Comparison of ENCODE assay signal across 14 cellular contexts in the genomic region with DNA sequence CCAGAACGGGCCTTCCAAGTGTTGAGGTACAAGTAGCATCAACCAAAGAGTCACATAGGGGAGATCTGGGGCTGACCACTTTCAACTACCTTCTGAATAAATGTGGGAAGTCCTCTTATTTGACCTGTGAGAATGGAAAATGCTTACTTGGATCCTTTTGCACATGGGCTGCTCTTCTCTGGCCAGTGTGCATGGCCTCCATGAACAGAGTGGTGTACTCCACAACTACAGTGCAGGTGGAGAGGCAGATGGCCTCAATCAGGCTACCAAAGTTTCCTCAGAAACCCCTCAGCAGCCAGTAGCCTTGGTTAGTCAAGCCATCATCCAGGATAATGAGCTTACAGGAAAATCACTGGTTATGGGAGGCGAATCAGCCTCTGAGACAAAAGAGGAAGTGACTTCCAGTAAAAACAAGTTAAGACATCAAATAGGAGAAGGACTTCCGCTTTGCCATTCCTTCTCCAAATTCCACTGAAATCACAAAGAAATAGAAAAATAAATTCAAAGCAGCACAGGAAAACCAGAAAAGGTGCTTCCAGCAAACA. TPM values are rescaled to one million over a fixed set of nuclear protein-coding genes. Genes with fewer than 3 reads are reported as not detected.
DNase-seq lines count a peak whose midpoint lies in the region; ATAC-seq and TF ChIP-seq lines count a peak whose summit lies in the region.
"Had no signal": no experiment of that assay in that cellular context is flagged by ENCODE, and none has a peak within 500 bp of the region (broad histone marks: within the 10 kb centered on the region; RNA-seq: fewer than 3 reads in every experiment).

No MANE protein-coding gene starts in this region.

- H3K4me3 Mint-ChIP-seq in Calu3 (ENCODE audit: low read depth, unreplicated experiment): no peak overlapping the region
- H3K4me3 Mint-ChIP-seq: activated T-cell treated with anti-CD3 and anti-CD28 coated beads, Interleukin-2, amount 50 U/mL, for 72 hours had no signal

- no peaks in the 10 kb centered on the region for H3K27me3 Mint-ChIP-seq in Calu3 (ENCODE audit: unreplicated experiment)

- DNase-seq in Kasumi-1 (lab: John Stamatoyannopoulos, UW): peak; percentile 47 to 65
- DNase-seq in SKM-1 treated with dmso at 0.1 percent for 144 hours (lab: John Stamatoyannopoulos, UW; ENCODE audit: unreplicated experiment): peak; percentile 39
- no peak for DNase-seq in right cardiac atrium
- peak; percentile 11 for DNase-seq in pulmonary artery endothelial cell (ENCODE audit: low read depth, low spot score)
- no peak for DNase-seq in Calu3
- no peak for DNase-seq in DMS114 treated with DMSO at 0.1 percent for 48 hours (lab: John Stamatoyannopoulos, UW; ENCODE audit: unreplicated experiment)
- no peak for DNase-seq in RWPE1 (ENCODE audit: low spot score)
- no peak for DNase-seq in mucosa of gallbladder (ENCODE audit: low spot score)
- DNase-seq: activated T-cell treated with anti-CD3 and anti-CD28 coated beads, Interleukin-2, amount 50 U/mL, for 72 hours; cerebellar nuclear complex; retina; stimulated activated CD4-positive, alpha-beta T cell treated with anti-CD3 and anti-CD28 coated beads, Interleukin-2, amount 100 ng/mL, for 48 hours; stimulated activated CD8-positive, alpha-beta memory T cell treated with anti-CD3 and anti-CD28 coated beads, Interleukin-4, amount 100 ng/mL, for 48 hours; tibial artery had no signal

- no peaks in the 10 kb centered on the region for H3K27me3 ChIP-seq in right cardiac atrium (ENCODE audit: control insufficient read depth, insufficient read depth)

- POLR2A ChIA-PET in RWPE1 (lab: Yijun Ruan, JAX; ENCODE audit: low non-redundant PET): no interaction called here

- CTCF ChIA-PET in Calu3 (lab: Charles Lee): interaction anchor here (1.0 to 1.1 kb wide), 2 partner anchors 14 to 514 kb away, joined by 3 to 4 read pairs; no protein-coding TSS in a partner anchor
- CTCF ChIA-PET in RWPE1 (lab: Yijun Ruan, JAX): no interaction called here

- peaks cover 29% of the 10 kb centered on the region for H3K4me1 Mint-ChIP-seq in Calu3 (ENCODE audit: low read depth, unreplicated experiment)

- H3K4me1 ChIP-seq in right cardiac atrium (ENCODE audit: control insufficient read depth, insufficient read depth, low read length): no peaks in the 10 kb centered on the region
- H3K4me1 ChIP-seq: tibial artery had no signal

- no peak for TF ChIP-seq CTCF in Calu3 (IDR thresholded peaks at IDR 0.05; ENCODE audit: unreplicated experiment)
- no peak for TF ChIP-seq CTCF in RWPE1 (conservative IDR thresholded peaks at IDR 0.05; ENCODE audit: low read depth)

- H3K4me3 ChIP-seq in right cardiac atrium (ENCODE audit: low read length): no peak overlapping the region
- H3K4me3 ChIP-seq: tibial artery had no signal

- WGBS in right cardiac atrium: 76% methylated on average over 3 of the region's 3 CpGs

- H3K27ac Mint-ChIP-seq in Calu3 (ENCODE audit: unreplicated experiment): no peak overlapping the region
- H3K27ac Mint-ChIP-seq: activated T-cell treated with anti-CD3 and anti-CD28 coated beads, Interleukin-2, amount 50 U/mL, for 72 hours had no signal

- no peaks in the 10 kb centered on the region for H3K36me3 Mint-ChIP-seq in Calu3 (ENCODE audit: insufficient read depth, unreplicated experiment)

- ATAC-seq in right cardiac atrium: peak; percentile 36 to 74
- ATAC-seq: activated T-cell treated with anti-CD3 and anti-CD28 coated beads, Interleukin-2, amount 50 U/mL, for 72 hours had no signal

- intact Hi-C loops in right cardiac atrium (cut with DNase I) (no loop called here), Calu3 (cut with micrococcal nuclease; ENCODE audit: unreplicated experiment) (no loop called here)

- H3K27ac ChIP-seq in right cardiac atrium (ENCODE audit: low read length): peak overlapping the region; percentile 64
- no peak overlapping the region for H3K27ac ChIP-seq in RWPE1
- H3K27ac ChIP-seq: tibial artery had no signal

- peaks cover 4% of the 10 kb centered on the region for H3K9me3 Mint-ChIP-seq in Calu3 (ENCODE audit: low read depth, unreplicated experiment)

- no peaks in the 10 kb centered on the region for H3K9me3 ChIP-seq in right cardiac atrium (ENCODE audit: control insufficient read depth, low read length)
- H3K9me3 ChIP-seq: tibial artery had no signal

- BruUV-seq in Calu3 (replicated peaks; lab: Mats Ljungman, UMichigan): no TSS peak

RNA-seq across cellular contexts. Expression of gene FCHO2, which starts 18.3 kb away (rescaled TPM):
- total RNA-seq in right cardiac atrium (10 to 100 TPM; 20.4 to 25.5 (median 23.5) TPM), pulmonary artery endothelial cell (20.4 and 20.5 TPM in 2 replicates), Calu3 (2022) (36.5 and 40.9 TPM in 2 replicates), mucosa of gallbladder (43.2 TPM)
- polyA plus RNA-seq in right cardiac atrium: 7.1 TPM

Comparison
In these comparisons a context has a peak if more than half of its experiments do, and no peak if none do; other contexts are left out.
1. DNase-seq: peak in Kasumi-1 (2 of 2), SKM-1 treated with dmso at 0.1 percent for 144 hours (single experiment) and pulmonary artery endothelial cell (single experiment); none in right cardiac atrium (0 of 3), Calu3 (single experiment), DMS114 treated with DMSO at 0.1 percent for 48 hours (single experiment), RWPE1 (single experiment) and mucosa of gallbladder (single experiment).